In the genomic region with DNA sequence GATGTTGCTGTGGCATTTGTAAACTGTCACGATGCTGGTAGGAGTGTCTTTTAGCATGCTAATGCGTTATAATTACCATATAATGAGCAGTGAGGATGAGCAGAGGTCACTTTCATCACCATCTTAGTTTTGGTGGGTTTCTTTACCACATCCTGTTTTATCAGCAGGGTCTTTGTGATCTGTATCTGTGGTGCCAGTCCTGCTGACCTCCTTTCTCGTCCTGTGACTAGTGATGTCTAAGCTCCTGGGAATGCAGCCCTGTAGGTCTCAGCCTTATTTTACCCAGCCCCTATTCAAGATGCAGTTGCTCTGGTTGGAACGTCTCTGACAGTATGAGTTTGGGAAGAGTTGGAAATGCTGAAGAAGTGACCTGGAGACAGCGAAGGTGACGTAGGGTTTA, we compare ENCODE assay signal across 25 cellular contexts.
DNase-seq lines count a peak whose midpoint lies in the region; ATAC-seq and TF ChIP-seq lines count a peak whose summit lies in the region.
"Had no signal": no experiment of that assay in that cellular context is flagged by ENCODE, and none has a peak within 500 bp of the region (broad histone marks: within the 10 kb centered on the region; RNA-seq: fewer than 3 reads in every experiment).

No MANE protein-coding gene starts in this region.

- no peak overlapping the region for H3K4me2 ChIP-seq in OCI-LY7 (ENCODE audit: low read length)

- H3K27me3 ChIP-seq in neuron (ENCODE audit: insufficient read depth, low read length) (no peaks in the 10 kb centered on the region), MG63 (no peaks in the 10 kb centered on the region)
- H3K27me3 ChIP-seq: pancreas, upper lobe of left lung had no signal

- H3K36me3 Mint-ChIP-seq in endothelial cell (ENCODE audit: low read depth, unreplicated experiment) = no peaks in the 10 kb centered on the region
- H3K36me3 Mint-ChIP-seq: activated naive CD4-positive, alpha-beta T cell treated with anti-CD3 and anti-CD28 coated beads, Interleukin-2, amount 10 ng/mL, durations not matched to agents 7 days and 5 days; CD14-positive monocyte had no signal

- H2AFZ ChIP-seq in neuron (ENCODE audit: low read depth, low read length) (peak overlapping the region; percentile 51), OCI-LY7 (ENCODE audit: low read length) (no peak overlapping the region)

- CTCF ChIA-PET in OCI-LY7 (lab: Charles Lee; ENCODE audit: unreplicated experiment) = no interaction called here

- no peaks in the 10 kb centered on the region for H4K20me1 ChIP-seq in OCI-LY7 (ENCODE audit: insufficient read depth, low read length)

- no peak for ATAC-seq in HG03432 (IDR thresholded peaks at IDR 0.05; ENCODE audit: unreplicated experiment)
- ATAC-seq: esophagus mucosa, pancreas, right cardiac atrium had no signal

- H3K4me1 ChIP-seq in neuron (ENCODE audit: insufficient read depth, low read length) (peaks cover 23% of the 10 kb centered on the region), OCI-LY7 (ENCODE audit: insufficient read depth, low read length, poor library complexity, severe bottlenecking) (no peaks in the 10 kb centered on the region)
- H3K4me1 ChIP-seq: pancreas, upper lobe of left lung had no signal

- intact Hi-C loops in OCI-LY7 (cut with micrococcal nuclease; ENCODE audit: unreplicated experiment) = no loop called here

- DNase-seq in Daoy (ENCODE audit: low read depth) = peak; percentile 57
- peak; percentile 17 for DNase-seq in NB4 (ENCODE audit: low read depth)
- no peak for DNase-seq in endothelial cell (ENCODE audit: low spot score)
- no peak for DNase-seq in COLO668 (lab: John Stamatoyannopoulos, UW; ENCODE audit: unreplicated experiment)
- DNase-seq in MG63 = no peak
- no peak for DNase-seq in OCI-LY7 (ENCODE audit: low spot score)
- DNase-seq: ACHN; activated CD4-positive, alpha-beta T cell treated with anti-CD3 and anti-CD28 coated beads for 1 hour; activated CD8-positive, alpha-beta memory T cell treated with anti-CD3 and anti-CD28 coated beads for 24 hours; activated naive CD4-positive, alpha-beta T cell treated with anti-CD3 and anti-CD28 coated beads, Interleukin-2, amount 10 ng/mL, durations not matched to agents 7 days and 5 days; activated T-cell treated with anti-CD3 and anti-CD28 coated beads, Interleukin-2, amount 50 U/mL, for 24 hours; Karpas-422; mammary epithelial cell; NCI-H1092 treated with DMSO at 0.1 percent for 48 hours; NCI-H2029; NCI-H226; NCI-H748 treated with DMSO at 0.1 percent for 48 hours; pancreas; right cardiac atrium; SHP77; upper lobe of left lung had no signal

- TF ChIP-seq CTCF in NB4 (IDR thresholded peaks at IDR 0.05; ENCODE audit: low read depth, low read length) (no peak), endothelial cell (IDR thresholded peaks at IDR 0.05; ENCODE audit: unreplicated experiment) (no peak), OCI-LY7 (conservative IDR thresholded peaks at IDR 0.05; ENCODE audit: low read length) (no peak)

- no TSS peak for BruUV-seq in OCI-LY7 (replicated peaks; lab: Mats Ljungman, UMichigan)

- H3K4me1 Mint-ChIP-seq in endothelial cell (ENCODE audit: unreplicated experiment) = peaks cover 30% of the 10 kb centered on the region

- no peak overlapping the region for H3K27ac ChIP-seq in OCI-LY7 (ENCODE audit: low read depth, low read length, poor library complexity, severe bottlenecking)
- H3K27ac ChIP-seq: pancreas, upper lobe of left lung had no signal

- POLR2A ChIA-PET in OCI-LY7 (lab: Charles Lee) = no interaction called here

- no peaks in the 10 kb centered on the region for H3K79me2 ChIP-seq in OCI-LY7 (ENCODE audit: insufficient read depth, low read depth, low read length)

- H3K27ac Mint-ChIP-seq in endothelial cell (ENCODE audit: unreplicated experiment) = peak overlapping the region; percentile 62
- H3K27ac Mint-ChIP-seq: activated naive CD4-positive, alpha-beta T cell treated with anti-CD3 and anti-CD28 coated beads, Interleukin-2, amount 10 ng/mL, durations not matched to agents 7 days and 5 days; activated T-cell treated with anti-CD3 and anti-CD28 coated beads, Interleukin-2, amount 50 U/mL, for 24 hours; CD14-positive monocyte had no signal

- H3K4me3 ChIP-seq in NB4 (ENCODE audit: low read depth, low read length) (no peak overlapping the region), neuron (ENCODE audit: low read length) (no peak overlapping the region), MG63 (no peak overlapping the region), OCI-LY7 (ENCODE audit: low read depth, low read length, poor library complexity, severe bottlenecking) (no peak overlapping the region)
- H3K4me3 ChIP-seq: pancreas, upper lobe of left lung had no signal

- no peaks in the 10 kb centered on the region for H3K27me3 Mint-ChIP-seq in endothelial cell (ENCODE audit: unreplicated experiment)

- no peaks in the 10 kb centered on the region for H3K9me2 ChIP-seq in OCI-LY7 (ENCODE audit: insufficient read depth, low read length)

- TF ChIP-seq POLR2A in NB4 (IDR thresholded peaks at IDR 0.05; ENCODE audit: extremely low read depth, insufficient read length) = no peak

- H3K9me3 ChIP-seq in neuron (ENCODE audit: low read length) (no peaks in the 10 kb centered on the region), MG63 (no peaks in the 10 kb centered on the region; the same call in 1 of the 2 replicates), OCI-LY7 (ENCODE audit: low read length) (no peaks in the 10 kb centered on the region)
- H3K9me3 ChIP-seq: pancreas, upper lobe of left lung had no signal

- H3K36me3 ChIP-seq in neuron (ENCODE audit: insufficient read depth, low read length) (no peaks in the 10 kb centered on the region), MG63 (no peaks in the 10 kb centered on the region), OCI-LY7 (ENCODE audit: insufficient read depth, low read length) (no peaks in the 10 kb centered on the region)
- H3K36me3 ChIP-seq: pancreas, upper lobe of left lung had no signal

- no peaks in the 10 kb centered on the region for H3K9me3 Mint-ChIP-seq in endothelial cell (ENCODE audit: unreplicated experiment)
- H3K9me3 Mint-ChIP-seq: activated naive CD4-positive, alpha-beta T cell treated with anti-CD3 and anti-CD28 coated beads, Interleukin-2, amount 10 ng/mL, durations not matched to agents 7 days and 5 days; activated T-cell treated with anti-CD3 and anti-CD28 coated beads, Interleukin-2, amount 50 U/mL, for 24 hours had no signal

- H3K4me3 Mint-ChIP-seq in endothelial cell (ENCODE audit: unreplicated experiment) = no peak overlapping the region
- H3K4me3 Mint-ChIP-seq: activated naive CD4-positive, alpha-beta T cell treated with anti-CD3 and anti-CD28 coated beads, Interleukin-2, amount 10 ng/mL, durations not matched to agents 7 days and 5 days; activated T-cell treated with anti-CD3 and anti-CD28 coated beads, Interleukin-2, amount 50 U/mL, for 24 hours; CD14-positive monocyte had no signal

Comparison
In these comparisons a context has a peak if more than half of its experiments do, and no peak if none do; other contexts are left out.
1. DNase-seq: peak in Daoy (single experiment) and NB4 (single experiment); none in endothelial cell (single experiment), COLO668 (single experiment), MG63 (single experiment) and OCI-LY7 (single experiment).